In the genomic region with DNA sequence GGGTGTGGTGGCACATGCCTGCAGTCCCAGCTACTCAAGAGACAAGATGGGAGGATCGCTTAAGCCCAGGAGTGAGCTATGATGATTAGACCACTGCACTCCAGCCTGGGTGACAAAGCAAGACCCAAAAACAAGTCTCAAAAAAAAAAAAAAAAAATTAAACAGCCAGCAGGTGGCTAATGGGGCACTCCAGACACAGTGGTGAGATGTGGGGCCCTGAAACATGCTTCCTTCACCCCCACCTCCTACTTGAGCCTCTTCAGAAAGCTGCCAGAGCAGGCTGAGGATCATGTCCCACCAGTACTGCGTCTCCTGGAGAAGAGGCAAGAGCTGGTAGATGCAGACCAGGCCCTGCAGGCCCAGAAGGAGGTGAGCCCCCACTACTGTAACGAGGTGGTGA, we compare ENCODE assay signal across 20 cellular contexts. TPM values are rescaled to one million over a fixed set of nuclear protein-coding genes. Genes with fewer than 3 reads are reported as not detected.
A peak's percentile ranks its signal among the peaks of the same experiment; 100 is the strongest.
DNase-seq lines count a peak whose midpoint lies in the region; ATAC-seq and TF ChIP-seq lines count a peak whose summit lies in the region.
"Had no signal": no experiment of that assay in that cellular context is flagged by ENCODE, and none has a peak within 500 bp of the region (broad histone marks: within the 10 kb centered on the region; RNA-seq: fewer than 3 reads in every experiment).

No MANE protein-coding gene starts in this region.

- no peak overlapping the region for H3K4me3 ChIP-seq in CD8-positive, alpha-beta T cell (ENCODE audit: low read depth, low read length)
- no peak overlapping the region for H3K4me3 ChIP-seq in lower leg skin (ENCODE audit: low read depth, poor library complexity, severe bottlenecking)
- H3K4me3 ChIP-seq: coronary artery, testis had no signal

- TF ChIP-seq CTCF in CD8-positive, alpha-beta T cell (IDR thresholded peaks at IDR 0.05), result no peak
- no peak for TF ChIP-seq CTCF in lower leg skin (IDR thresholded peaks at IDR 0.05)

- no peaks in the 10 kb centered on the region for H3K9me3 ChIP-seq in CD8-positive, alpha-beta T cell (ENCODE audit: low read length)
- H3K9me3 ChIP-seq: neutrophil, testis had no signal

- WGBS in lower leg skin, 2 donors, result 90 to 91% methylated on average over 3 of the region's 3 CpGs

- peaks cover 22% of the 10 kb centered on the region for H3K4me1 ChIP-seq in CD8-positive, alpha-beta T cell (ENCODE audit: insufficient read depth, low read length)
- H3K4me1 ChIP-seq: testis had no signal

- H3K27ac Mint-ChIP-seq in CD8-positive, alpha-beta T cell, result peak overlapping the region; percentile 68
- peak overlapping the region in 3 of 10 donors; percentile 72 to 86 (median 86) for H3K27ac Mint-ChIP-seq in naive thymus-derived CD8-positive, alpha-beta T cell

- H3K4me1 Mint-ChIP-seq in CD8-positive, alpha-beta T cell (ENCODE audit: low read depth), result peaks cover 23% of the 10 kb centered on the region
- H3K4me1 Mint-ChIP-seq in naive thymus-derived CD8-positive, alpha-beta T cell, result peaks cover 9 to 33% (median 21%) of the 10 kb centered on the region in 4 donors

- H3K27ac ChIP-seq in CD8-positive, alpha-beta T cell (ENCODE audit: low read depth, low read length), result no peak overlapping the region
- H3K27ac ChIP-seq: C4-2B, coronary artery, neutrophil, testis had no signal

- TF ChIP-seq POLR2A in lower leg skin (IDR thresholded peaks at IDR 0.05), result no peak

- CTCF ChIA-PET in CD8-positive, alpha-beta T cell (lab: Charles Lee), result interaction anchor here (1.4 to 2.8 kb wide), 2 partner anchors 23 to 103 kb away, joined by 8 to 18 read pairs; no protein-coding TSS in a partner anchor

- intact Hi-C loops in CD8-positive, alpha-beta T cell (cut with DNase I, micrococcal nuclease), result loop anchor here (1.0 to 5.0 kb wide), 3 partner anchors 12 to 49 kb away; a partner anchor contains a TSS
- intact Hi-C loops in lower leg skin (cut with DNase I; ENCODE audit: low total_unique reads), result no loop called here

- peaks cover 3% of the 10 kb centered on the region for H3K9me3 Mint-ChIP-seq in CD8-positive, alpha-beta T cell
- peaks cover 0 to 8% (median 2%) of the 10 kb centered on the region in 9 donors for H3K9me3 Mint-ChIP-seq in naive thymus-derived CD8-positive, alpha-beta T cell
- H3K9me3 Mint-ChIP-seq: activated naive CD4-positive, alpha-beta T cell treated with anti-CD3 and anti-CD28 coated beads, Interleukin-2, amount 50 U/mL, for 72 hours had no signal

- no peaks in the 10 kb centered on the region for H3K36me3 Mint-ChIP-seq in CD8-positive, alpha-beta T cell
- no peaks in the 10 kb centered on the region for H3K36me3 Mint-ChIP-seq in naive thymus-derived CD8-positive, alpha-beta T cell
- H3K36me3 Mint-ChIP-seq: activated naive CD4-positive, alpha-beta T cell treated with anti-CD3 and anti-CD28 coated beads, Interleukin-2, amount 50 U/mL, for 72 hours had no signal

- POLR2A ChIA-PET in CD8-positive, alpha-beta T cell (lab: Charles Lee), result interaction anchor here (0.5 kb wide), 1 partner anchor 146 kb away, joined by 3 read pairs; no protein-coding TSS in a partner anchor
- POLR2A ChIA-PET in naive thymus-derived CD8-positive, alpha-beta T cell (lab: Charles Lee), result interaction anchor here (0.7 kb wide), 1 partner anchor 64 kb away, joined by 5 read pairs; no protein-coding TSS in a partner anchor

- H3K36me3 ChIP-seq in CD8-positive, alpha-beta T cell (ENCODE audit: insufficient read depth, low read length), result no peaks in the 10 kb centered on the region
- H3K36me3 ChIP-seq: neutrophil had no signal

- peak; percentile 12 for DNase-seq in NCI-H2171 treated with DMSO at 0.1 percent for 48 hours (lab: John Stamatoyannopoulos, UW)
- no peak for DNase-seq in NCI-H2171 (lab: John Stamatoyannopoulos, UW)
- DNase-seq in CD8-positive, alpha-beta T cell, result no peak
- peak; percentile 25 for DNase-seq in RPMI8226
- DNase-seq in naive thymus-derived CD8-positive, alpha-beta T cell, result no peak
- no peak for DNase-seq in activated effector memory CD4-positive, alpha-beta T cell treated with Interleukin-2 at 50 U/mL for 16 hours
- no peak for DNase-seq in lower leg skin (ENCODE audit: low spot score in 2 of 2)
- DNase-seq: NCI-H2029, NCI-H510A treated with DMSO at 0.1 percent for 48 hours, Right ventricle myocardium superior, testis had no signal

- H3K27me3 ChIP-seq in CD8-positive, alpha-beta T cell (ENCODE audit: insufficient read depth, low read length), result no peaks in the 10 kb centered on the region
- H3K27me3 ChIP-seq: testis had no signal

- no peak for ATAC-seq in CD8-positive, alpha-beta T cell
- ATAC-seq in naive thymus-derived CD8-positive, alpha-beta T cell, result no peak
- no peak for ATAC-seq in GM18511 (IDR thresholded peaks at IDR 0.05; ENCODE audit: unreplicated experiment)
- ATAC-seq: activated CD4-positive, CD25-positive, alpha-beta regulatory T cell treated with anti-CD3 and anti-CD28 coated beads, Interleukin-2, amount 50 U/mL, for 24 hours; activated naive CD4-positive, alpha-beta T cell treated with anti-CD3 and anti-CD28 coated beads, Interleukin-2, amount 50 U/mL, for 72 hours had no signal

- peaks cover 4% of the 10 kb centered on the region for H3K27me3 Mint-ChIP-seq in CD8-positive, alpha-beta T cell (ENCODE audit: low read depth)
- peaks cover 0 to 25% (median 0%) of the 10 kb centered on the region in 5 donors for H3K27me3 Mint-ChIP-seq in naive thymus-derived CD8-positive, alpha-beta T cell

- H3K4me3 Mint-ChIP-seq in CD8-positive, alpha-beta T cell, result no peak overlapping the region
- peak overlapping the region in 7 of 10 donors; percentile 80 to 89 (median 83) for H3K4me3 Mint-ChIP-seq in naive thymus-derived CD8-positive, alpha-beta T cell

RNA-seq across cellular contexts. Expression of a gene that starts 2.1 kb away (rescaled TPM):
- under 1 TPM; 0.54 to 0.86 TPM for total RNA-seq in CD8-positive, alpha-beta T cell
- under 1 TPM in 1 of 2 experiments, not detected in 1; 0.39 TPM for total RNA-seq in naive thymus-derived CD8-positive, alpha-beta T cell
- not detected for polyA plus RNA-seq in naive thymus-derived CD8-positive, alpha-beta T cell
- 1 to 10 TPM in 2 of 4 donors, under 1 TPM in 1, not detected in 1; 0.38 to 4.3 (median 1.9) TPM for total RNA-seq in lower leg skin
- total RNA-seq: Daoy, mesenteric fat pad, Right ventricle myocardium superior had no signal

RNA-seq across cellular contexts. Expression of a gene that starts 16.1 kb away (rescaled TPM):
- total RNA-seq in CD8-positive, alpha-beta T cell, result 1 to 10 TPM; 2.3 to 2.8 TPM
- under 1 TPM; 0.44 to 0.47 TPM for total RNA-seq in naive thymus-derived CD8-positive, alpha-beta T cell
- under 1 TPM; 0.13 to 0.76 (median 0.23) TPM for polyA plus RNA-seq in naive thymus-derived CD8-positive, alpha-beta T cell
- total RNA-seq in lower leg skin, result 10 to 100 TPM; 39.3 to 59.3 (median 50.9) TPM
- total RNA-seq: A172, mesenteric fat pad, Right ventricle myocardium superior had no signal

RNA-seq across cellular contexts. Expression of a gene that starts 33.6 kb away (rescaled TPM):
- total RNA-seq in CD8-positive, alpha-beta T cell, result 10 to 100 TPM; 75.4 to 85.6 TPM
- 10 to 100 TPM; 76.1 to 81.8 TPM for total RNA-seq in naive thymus-derived CD8-positive, alpha-beta T cell
- 10 to 100 TPM; 17.9 to 38.2 (median 24.3) TPM for polyA plus RNA-seq in naive thymus-derived CD8-positive, alpha-beta T cell
- 100 to 1,000 TPM in 1 of 4 donors, 10 to 100 TPM in 3; 48.6 to 106 (median 77.3) TPM for total RNA-seq in lower leg skin

RNA-seq across cellular contexts. Expression of a gene that starts 33.9 kb away (rescaled TPM):
- total RNA-seq in CD8-positive, alpha-beta T cell, result 1 to 10 TPM; 4.3 to 4.5 TPM
- 10 to 100 TPM; 12.8 to 17.1 TPM for total RNA-seq in naive thymus-derived CD8-positive, alpha-beta T cell
- 10 to 100 TPM; 22.9 to 26.2 (median 24.6) TPM for polyA plus RNA-seq in naive thymus-derived CD8-positive, alpha-beta T cell
- 10 to 100 TPM; 14.5 to 25.8 (median 18.8) TPM for total RNA-seq in lower leg skin

Comparison
In these comparisons a context has a peak if more than half of its experiments do, and no peak if none do; other contexts are left out.
1. DNase-seq: peak in NCI-H2171 treated with DMSO at 0.1 percent for 48 hours (single experiment) and RPMI8226 (single experiment); none in NCI-H2171 (single experiment), CD8-positive, alpha-beta T cell (0 of 7), naive thymus-derived CD8-positive, alpha-beta T cell (0 of 10), activated effector memory CD4-positive, alpha-beta T cell treated with Interleukin-2 at 50 U/mL for 16 hours (single experiment) and lower leg skin (0 of 2).
2. RNA of a gene that starts 16.1 kb away (total RNA-seq): 39.3 to 59.3 TPM in lower leg skin; 2.3 to 2.8 TPM in CD8-positive, alpha-beta T cell and 0.44 to 0.47 TPM in naive thymus-derived CD8-positive, alpha-beta T cell; every median in the first group is over 10 times any median in the second.